ENCODE assay signal across 11 cellular contexts in genomic region chr18:10927980-10928605, GRCh38.
DNase-seq lines count a peak whose midpoint lies in the region; ATAC-seq and TF ChIP-seq lines count a peak whose summit lies in the region.
"Had no signal": no experiment of that assay in that cellular context is flagged by ENCODE, and none has a peak within 500 bp of the region (broad histone marks: within the 10 kb centered on the region; RNA-seq: fewer than 3 reads in every experiment).

No MANE protein-coding gene starts in this region.

- peaks cover 2% of the 10 kb centered on the region; the same call in 1 of the 3 replicates for H3K36me3 Mint-ChIP-seq in GM23338 (ENCODE audit: low read depth)
- H3K36me3 Mint-ChIP-seq in Caco-2 (ENCODE audit: insufficient read depth, unreplicated experiment): no peaks in the 10 kb centered on the region

- intact Hi-C loops in OCI-LY7 (cut with micrococcal nuclease; ENCODE audit: unreplicated experiment): no loop called here
- intact Hi-C loops in PC-9 (cut with micrococcal nuclease; ENCODE audit: unreplicated experiment): no loop called here
- intact Hi-C loops in Caco-2 (cut with micrococcal nuclease; ENCODE audit: unreplicated experiment): no loop called here

- H3K9me3 Mint-ChIP-seq in GM23338 (no peaks in the 10 kb centered on the region), Caco-2 (ENCODE audit: unreplicated experiment) (no peaks in the 10 kb centered on the region)

- H3K27ac Mint-ChIP-seq in GM23338 (no peak overlapping the region), Caco-2 (ENCODE audit: unreplicated experiment) (no peak overlapping the region)

- H3K9me2 ChIP-seq in GM23338 (ENCODE audit: insufficient read depth): no peaks in the 10 kb centered on the region
- no peaks in the 10 kb centered on the region for H3K9me2 ChIP-seq in OCI-LY7 (ENCODE audit: insufficient read depth, low read length)
- no peaks in the 10 kb centered on the region for H3K9me2 ChIP-seq in PC-9 (ENCODE audit: insufficient read depth)

- no peaks in the 10 kb centered on the region for H4K20me1 ChIP-seq in GM23338 (replicated peaks; ENCODE audit: insufficient read depth)
- H4K20me1 ChIP-seq in OCI-LY7 (ENCODE audit: insufficient read depth, low read length): no peaks in the 10 kb centered on the region
- H4K20me1 ChIP-seq in PC-9 (ENCODE audit: insufficient read depth): no peaks in the 10 kb centered on the region

- no peaks in the 10 kb centered on the region for H3K9me3 ChIP-seq in OCI-LY7 (ENCODE audit: low read length)
- no peaks in the 10 kb centered on the region for H3K9me3 ChIP-seq in mesodermal cell (ENCODE audit: control insufficient read depth, low read length)
- H3K9me3 ChIP-seq in PC-9 (ENCODE audit: insufficient read depth, low read depth): no peaks in the 10 kb centered on the region
- H3K9me3 ChIP-seq in Caco-2: no peaks in the 10 kb centered on the region
- H3K9me3 ChIP-seq: BE2C had no signal

- H3K4me3 Mint-ChIP-seq in GM23338 (no peak overlapping the region), Caco-2 (ENCODE audit: unreplicated experiment) (no peak overlapping the region)

- H3K4me3 ChIP-seq in GM12865 (ENCODE audit: low read depth, low read length) (peak overlapping the region; percentile 36), GM23338 (no peak overlapping the region), OCI-LY7 (ENCODE audit: low read depth, low read length, poor library complexity, severe bottlenecking) (peak overlapping the region; percentile 11), mesodermal cell (ENCODE audit: extremely low read depth, insufficient read depth, low read length, poor library complexity, severe bottlenecking) (no peak overlapping the region), PC-9 (no peak overlapping the region), Caco-2 (ENCODE audit: low read depth, low read length) (no peak overlapping the region)

- POLR2A ChIA-PET in OCI-LY7 (lab: Charles Lee): interaction anchor here (0.5 to 3.2 kb wide), 7 partner anchors 9 to 77 kb away, joined by 3 to 14 read pairs (median 3); no protein-coding TSS in a partner anchor
- POLR2A ChIA-PET in PC-9 (lab: Charles Lee; ENCODE audit: unreplicated experiment): no interaction called here
- POLR2A ChIA-PET in Caco-2 (lab: Charles Lee): no interaction called here

- 79 to 85% methylated on average over 4 to 6 of the region's 7 CpGs for WGBS in mesodermal cell (ENCODE audit: insufficient coverage in 2 of 2), 2 experiments

- H2AFZ ChIP-seq in GM23338 (no peak overlapping the region), OCI-LY7 (ENCODE audit: low read length) (peak overlapping the region; percentile 73), PC-9 (no peak overlapping the region)

- H3K27ac ChIP-seq in GM23338 (ENCODE audit: low read depth) (no peak overlapping the region), OCI-LY7 (ENCODE audit: low read depth, low read length, poor library complexity, severe bottlenecking) (no peak overlapping the region), mesodermal cell (ENCODE audit: low read depth, low read length, severe bottlenecking) (peak overlapping the region; percentile 7), PC-9 (no peak overlapping the region)

- peaks cover 47% of the 10 kb centered on the region for H3K4me1 ChIP-seq in GM23338 (ENCODE audit: insufficient read depth)
- H3K4me1 ChIP-seq in OCI-LY7 (ENCODE audit: insufficient read depth, low read length, poor library complexity, severe bottlenecking): peaks cover 32% of the 10 kb centered on the region
- H3K4me1 ChIP-seq in mesodermal cell (ENCODE audit: control insufficient read depth, insufficient read depth, low read length, poor library complexity, severe bottlenecking): peaks cover 17% of the 10 kb centered on the region
- no peaks in the 10 kb centered on the region for H3K4me1 ChIP-seq in PC-9 (replicated peaks; ENCODE audit: insufficient read depth)
- no peaks in the 10 kb centered on the region for H3K4me1 ChIP-seq in Caco-2
- H3K4me1 ChIP-seq: BE2C had no signal

- no peak for ATAC-seq in GM23338
- no peak for ATAC-seq in GM21528 (IDR thresholded peaks at IDR 0.05; ENCODE audit: low FRiP score, unreplicated experiment)

- H3F3A ChIP-seq in GM23338 (replicated peaks; ENCODE audit: low read depth): no peaks in the 10 kb centered on the region
- H3F3A ChIP-seq in PC-9 (ENCODE audit: insufficient read depth, low read depth): no peaks in the 10 kb centered on the region

- H3K27me3 Mint-ChIP-seq in GM23338 (ENCODE audit: insufficient read depth, low read depth, poor library complexity): peaks cover 8% of the 10 kb centered on the region
- H3K27me3 Mint-ChIP-seq in Caco-2 (ENCODE audit: insufficient read depth, unreplicated experiment): no peaks in the 10 kb centered on the region

- H3K36me3 ChIP-seq in GM23338 (ENCODE audit: insufficient read depth) (no peaks in the 10 kb centered on the region), OCI-LY7 (ENCODE audit: insufficient read depth, low read length) (no peaks in the 10 kb centered on the region), mesodermal cell (ENCODE audit: control insufficient read depth, insufficient read depth, low read length) (no peaks in the 10 kb centered on the region), PC-9 (ENCODE audit: low read depth) (no peaks in the 10 kb centered on the region), Caco-2 (ENCODE audit: control insufficient read depth, insufficient read depth, low read length) (no peaks in the 10 kb centered on the region)
- H3K36me3 ChIP-seq: BE2C had no signal

- H3K4me2 ChIP-seq in GM23338 (peak overlapping the region; percentile 56; the same call in 1 of the 2 replicates), OCI-LY7 (ENCODE audit: low read length) (peak overlapping the region; percentile 44), PC-9 (no peak overlapping the region)

- H3K79me2 ChIP-seq in GM23338 (replicated peaks; ENCODE audit: insufficient read depth) (no peaks in the 10 kb centered on the region), OCI-LY7 (ENCODE audit: insufficient read depth, low read depth, low read length) (no peaks in the 10 kb centered on the region), PC-9 (ENCODE audit: low read depth) (no peaks in the 10 kb centered on the region)

- DNase-seq in GM12865 (ENCODE audit: low read depth) (peak; percentile 81), GM23338 (ENCODE audit: low spot score) (no peak), OCI-LY7 (ENCODE audit: low spot score) (peak; percentile 40), PC-9 (no peak), SKM-1 treated with dmso at 0.1 percent for 144 hours (lab: John Stamatoyannopoulos, UW; ENCODE audit: unreplicated experiment) (no peak), Caco-2 (no peak)
- DNase-seq: activated naive CD4-positive, alpha-beta T cell; BE2C; NCI-H1048 had no signal

- H3K27me3 ChIP-seq in GM23338 (ENCODE audit: insufficient read depth): no peaks in the 10 kb centered on the region
- H3K27me3 ChIP-seq in PC-9 (ENCODE audit: insufficient read depth, low read depth): peaks cover 53% of the 10 kb centered on the region
- H3K27me3 ChIP-seq in Caco-2 (replicated peaks; ENCODE audit: control insufficient read depth, insufficient read depth, low read length): no peaks in the 10 kb centered on the region
- H3K27me3 ChIP-seq: BE2C had no signal

- BruUV-seq in OCI-LY7 (replicated peaks; lab: Mats Ljungman, UMichigan) (no TSS peak), PC-9 (replicated peaks; lab: Mats Ljungman, UMichigan) (no TSS peak), Caco-2 (replicated peaks; lab: Mats Ljungman, UMichigan) (no TSS peak)

- TF ChIP-seq CTCF in GM12865 (IDR thresholded peaks at IDR 0.05; ENCODE audit: insufficient read depth, low read depth, low read length, missing control alignments) (no peak), GM23338 (conservative IDR thresholded peaks at IDR 0.05; ENCODE audit: low read depth in 2 of 2) (no peak), OCI-LY7 (conservative IDR thresholded peaks at IDR 0.05; ENCODE audit: low read length) (no peak), PC-9 (conservative IDR thresholded peaks at IDR 0.05) (no peak), Caco-2 (IDR thresholded peaks at IDR 0.05; ENCODE audit: insufficient read depth in 1 of 2, low read depth in 1 of 2, low read length in 1 of 2, severe bottlenecking in 1 of 2, unreplicated experiment in 1 of 2) (no peak)

- H3K4me1 Mint-ChIP-seq in GM23338 (peaks cover 60% of the 10 kb centered on the region), Caco-2 (ENCODE audit: low read depth, unreplicated experiment) (no peaks in the 10 kb centered on the region)

- CTCF ChIA-PET in OCI-LY7 (lab: Charles Lee; ENCODE audit: unreplicated experiment) (no interaction called here), PC-9 (lab: Charles Lee) (no interaction called here), Caco-2 (lab: Charles Lee) (no interaction called here)

TF ChIP-seq in GM23338, 12 proteins besides CTCF, POLR2A, EP300 and RAD21 (continues in another document):
- no peak for TF ChIP-seq EZH2 (IDR thresholded peaks at IDR 0.05; ENCODE audit: low read depth, unreplicated experiment)

Comparison
In these comparisons a context has a peak if more than half of its experiments do, and no peak if none do; other contexts are left out.
1. DNase-seq: peak in GM12865 (single experiment) and OCI-LY7 (single experiment); none in GM23338 (single experiment), PC-9 (0 of 2), SKM-1 treated with dmso at 0.1 percent for 144 hours (single experiment) and Caco-2 (0 of 2).
2. H3K4me3 ChIP-seq: peak in GM12865 (single experiment) and OCI-LY7 (single experiment); none in GM23338 (single experiment), mesodermal cell (single experiment), PC-9 (single experiment) and Caco-2 (single experiment).